1 cellular context compared by ENCODE assay signal in the genomic region with DNA sequence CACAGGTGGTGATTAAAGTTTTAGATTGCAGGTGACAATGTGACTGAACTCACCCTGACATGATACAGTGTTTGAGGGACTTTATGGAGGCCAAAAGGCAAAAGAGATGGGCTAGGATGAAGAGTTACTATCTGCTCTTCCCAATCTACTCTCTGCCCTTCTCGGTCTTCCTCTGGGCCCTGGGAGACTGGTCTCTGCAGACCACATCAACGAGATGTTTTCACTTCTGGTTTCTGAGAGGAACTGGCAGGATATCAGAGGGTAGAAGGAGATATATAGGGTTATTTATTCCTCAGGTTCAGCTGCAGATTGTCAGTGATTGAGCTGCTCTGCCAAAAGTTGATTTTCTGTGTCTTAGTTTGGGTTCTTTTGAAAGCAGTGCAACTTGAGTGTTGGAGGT.
TF ChIP-seq lines count a peak whose summit lies in the region.

No MANE protein-coding gene starts in this region.

TF ChIP-seq in SK-N-SH, 30 proteins besides CTCF, POLR2A, EP300 and RAD21 (continued from another document):
- TF ChIP-seq TEAD4 (IDR thresholded peaks at IDR 0.05; ENCODE audit: borderline replicate concordance, insufficient read depth) (no peak), ELF1 (IDR thresholded peaks at IDR 0.05) (no peak), YY1 (IDR thresholded peaks at IDR 0.05; ENCODE audit: low read depth) (no peak)
- TF ChIP-seq, protein P1, sequence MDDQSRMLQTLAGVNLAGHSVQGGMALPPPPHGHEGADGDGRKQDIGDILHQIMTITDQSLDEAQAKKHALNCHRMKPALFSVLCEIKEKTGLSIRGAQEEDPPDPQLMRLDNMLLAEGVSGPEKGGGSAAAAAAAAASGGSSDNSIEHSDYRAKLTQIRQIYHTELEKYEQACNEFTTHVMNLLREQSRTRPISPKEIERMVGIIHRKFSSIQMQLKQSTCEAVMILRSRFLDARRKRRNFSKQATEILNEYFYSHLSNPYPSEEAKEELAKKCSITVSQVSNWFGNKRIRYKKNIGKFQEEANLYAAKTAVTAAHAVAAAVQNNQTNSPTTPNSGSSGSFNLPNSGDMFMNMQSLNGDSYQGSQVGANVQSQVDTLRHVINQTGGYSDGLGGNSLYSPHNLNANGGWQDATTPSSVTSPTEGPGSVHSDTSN (IDR thresholded peaks at IDR 0.05): no peak
- TF ChIP-seq, protein P2, sequence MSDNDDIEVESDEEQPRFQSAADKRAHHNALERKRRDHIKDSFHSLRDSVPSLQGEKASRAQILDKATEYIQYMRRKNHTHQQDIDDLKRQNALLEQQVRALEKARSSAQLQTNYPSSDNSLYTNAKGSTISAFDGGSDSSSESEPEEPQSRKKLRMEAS (IDR thresholded peaks at IDR 0.05; ENCODE audit: low read depth): no peak
